Comparison of ENCODE assay signal across 9 cellular contexts in the genomic region with DNA sequence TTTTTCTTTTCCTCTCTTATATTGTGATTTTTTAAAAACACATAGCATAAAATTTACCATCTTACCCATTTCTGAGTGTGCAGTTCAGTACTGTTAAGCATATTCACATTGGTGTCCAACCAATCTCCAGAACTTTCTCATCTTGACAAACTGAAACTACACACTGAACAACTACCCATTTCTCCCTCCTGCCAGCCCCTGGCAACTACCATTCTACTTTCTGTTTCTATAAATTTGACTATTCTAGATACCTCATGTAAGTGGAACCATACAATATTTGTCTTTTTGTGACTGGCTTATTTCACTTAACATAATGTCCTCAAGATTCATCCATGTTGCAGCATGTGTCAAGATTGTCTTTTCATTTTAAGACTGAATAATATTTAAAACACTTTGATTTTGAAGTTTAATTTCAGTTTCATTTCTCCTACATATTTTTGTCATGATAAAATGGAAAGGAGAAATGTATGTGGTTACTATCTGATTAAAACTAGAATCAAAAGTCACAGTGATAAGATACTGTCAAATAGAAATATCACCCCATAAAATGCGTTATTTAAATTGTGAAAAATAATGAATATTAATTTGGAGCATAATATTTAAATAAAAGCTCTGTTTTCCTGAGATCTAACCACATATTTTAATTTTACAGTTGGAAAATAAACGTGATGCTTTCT.
A peak's percentile ranks its signal among the peaks of the same experiment; 100 is the strongest.
DNase-seq lines count a peak whose midpoint lies in the region; ATAC-seq, FAIRE-seq and TF ChIP-seq lines count a peak whose summit lies in the region.
"Had no signal": no experiment of that assay in that cellular context is flagged by ENCODE, and none has a peak within 500 bp of the region (broad histone marks: within the 10 kb centered on the region; RNA-seq: fewer than 3 reads in every experiment).

No MANE protein-coding gene starts in this region.

- no peaks in the 10 kb centered on the region for H3K4me1 ChIP-seq in esophagus squamous epithelium

- no peak for TF ChIP-seq POLR2A in esophagus squamous epithelium (IDR thresholded peaks at IDR 0.05)

- no peak for DNase-seq in frontal cortex (ENCODE audit: low spot score in 2 of 2)
- no peak for DNase-seq in GM19238 (ENCODE audit: insufficient read length, low spot score)
- no peak for DNase-seq in NOMO-1 treated with DMSO at 0.1 percent for 48 hours (lab: John Stamatoyannopoulos, UW; ENCODE audit: unreplicated experiment)
- no peak for DNase-seq in NCI-H2081 (lab: John Stamatoyannopoulos, UW)
- no peak for DNase-seq in esophagus squamous epithelium (lab: John Stamatoyannopoulos, UW)
- DNase-seq: GDM1 had no signal

- FAIRE-seq in frontal cortex (lab: Jason Lieb, UNC) = peak; percentile 48

- 73 to 77% methylated on average over 2 of the region's 2 CpGs for WGBS in esophagus squamous epithelium, 2 donors

- ATAC-seq in GM18861 (IDR thresholded peaks at IDR 0.05; ENCODE audit: unreplicated experiment) (peak; percentile 92), GM21723 (IDR thresholded peaks at IDR 0.05; ENCODE audit: unreplicated experiment) (peak; percentile 81), HG03565 (IDR thresholded peaks at IDR 0.05; ENCODE audit: unreplicated experiment) (peak; percentile 88)

- H3K27me3 ChIP-seq in esophagus squamous epithelium = no peaks in the 10 kb centered on the region

- intact Hi-C loops in esophagus squamous epithelium (cut with DNase I) = no loop called here

- H3K36me3 ChIP-seq in esophagus squamous epithelium = peaks cover 0 to 39% (median 3%) of the 10 kb centered on the region in 3 donors

- no peaks in the 10 kb centered on the region for H3K9me3 ChIP-seq in esophagus squamous epithelium

- H3K4me3 ChIP-seq in esophagus squamous epithelium = no peak overlapping the region

- no peak overlapping the region for H3K27ac ChIP-seq in esophagus squamous epithelium

- TF ChIP-seq CTCF in esophagus squamous epithelium (IDR thresholded peaks at IDR 0.05) = no peak
